ENCODE assay signal across 11 cellular contexts in the genomic region with DNA sequence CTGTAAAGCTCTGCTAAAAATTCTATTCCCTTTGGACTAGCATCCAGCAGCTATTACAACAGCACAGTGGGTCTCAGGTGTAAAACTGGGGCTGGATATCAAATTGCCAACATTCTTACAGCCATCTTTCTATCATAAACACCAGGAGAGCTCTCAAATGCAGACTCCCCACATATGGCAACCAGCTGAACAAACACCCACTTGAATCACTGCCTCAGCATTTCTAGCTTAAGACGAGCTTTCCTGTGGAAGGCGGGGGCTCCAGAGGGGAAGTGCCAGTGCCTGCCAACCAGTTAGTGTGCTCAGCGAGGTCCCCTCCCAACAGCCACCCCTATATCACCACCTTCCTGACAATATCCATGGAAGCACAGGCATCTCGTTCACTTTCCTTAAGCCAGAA.
DNase-seq lines count a peak whose midpoint lies in the region; ATAC-seq and TF ChIP-seq lines count a peak whose summit lies in the region.
"Had no signal": no experiment of that assay in that cellular context is flagged by ENCODE, and none has a peak within 500 bp of the region (broad histone marks: within the 10 kb centered on the region; RNA-seq: fewer than 3 reads in every experiment).

No MANE protein-coding gene starts in this region.

- CTCF ChIA-PET in CD4-positive, alpha-beta T cell (lab: Charles Lee), result no interaction called here

- POLR2A ChIA-PET in CD4-positive, alpha-beta T cell (lab: Charles Lee), result no interaction called here

- peak; percentile 46 for DNase-seq in AG09309 (ENCODE audit: low read depth)
- DNase-seq in NCI-H128 (lab: John Stamatoyannopoulos, UW; ENCODE audit: unreplicated experiment), result peak; percentile 71
- peak; percentile 55 for DNase-seq in amniotic stem cell (lab: John Stamatoyannopoulos, UW)
- no peak for DNase-seq in brain microvascular endothelial cell
- DNase-seq in HuH-7 (ENCODE audit: low spot score), result no peak
- DNase-seq in CD4-positive, alpha-beta T cell, result no peak
- DNase-seq: CD8-positive, alpha-beta memory T cell; right lobe of liver; trophoblast cell had no signal

- H3K36me3 Mint-ChIP-seq in CD4-positive, alpha-beta T cell (ENCODE audit: low read depth), result peaks cover 14% of the 10 kb centered on the region

- H3K27ac Mint-ChIP-seq in CD4-positive, alpha-beta T cell, result no peak overlapping the region

- TF ChIP-seq CTCF in AG09309 (IDR thresholded peaks at IDR 0.05; ENCODE audit: control insufficient read depth, insufficient read depth, low read depth, low read length, missing control alignments) (no peak), brain microvascular endothelial cell (IDR thresholded peaks at IDR 0.05; ENCODE audit: low read depth, low read length, missing control alignments) (no peak)
- TF ChIP-seq CTCF in CD4-positive, alpha-beta T cell (IDR thresholded peaks at IDR 0.05), result no peak

- in situ Hi-C loops in brain microvascular endothelial cell (cut with HindIII; ENCODE audit: low pct_ligation_motif_present, low sequenced_read_pairs), result no loop called here

- peak overlapping the region; percentile 22 for H3K27ac ChIP-seq in layer of hippocampus (ENCODE audit: low read depth, low read length)
- H3K27ac ChIP-seq in brain microvascular endothelial cell, result no peak overlapping the region
- H3K27ac ChIP-seq in CD4-positive, alpha-beta T cell (ENCODE audit: low read depth, low read length), result no peak overlapping the region
- H3K27ac ChIP-seq: right lobe of liver had no signal

- no peaks in the 10 kb centered on the region for H3K4me1 Mint-ChIP-seq in CD4-positive, alpha-beta T cell (ENCODE audit: low read depth)
- H3K4me1 Mint-ChIP-seq: CD8-positive, alpha-beta memory T cell had no signal

- ATAC-seq in HG03432 (IDR thresholded peaks at IDR 0.05; ENCODE audit: unreplicated experiment), result no peak
- ATAC-seq in CD4-positive, alpha-beta T cell (ENCODE audit: poor library complexity), result no peak

- no peaks in the 10 kb centered on the region for H3K9me3 Mint-ChIP-seq in CD4-positive, alpha-beta T cell

- H3K4me3 Mint-ChIP-seq in CD4-positive, alpha-beta T cell, result no peak overlapping the region
- H3K4me3 Mint-ChIP-seq: CD8-positive, alpha-beta memory T cell had no signal

- peaks cover 13% of the 10 kb centered on the region for H3K36me3 ChIP-seq in brain microvascular endothelial cell (replicated peaks)

- no peaks in the 10 kb centered on the region for H3K27me3 Mint-ChIP-seq in CD4-positive, alpha-beta T cell
- H3K27me3 Mint-ChIP-seq: CD8-positive, alpha-beta memory T cell had no signal

- H3K4me3 ChIP-seq in AG09309 (ENCODE audit: control insufficient read depth, low read depth, low read length), result no peak overlapping the region
- no peak overlapping the region for H3K4me3 ChIP-seq in brain microvascular endothelial cell (ENCODE audit: low read depth, low read length)
- H3K4me3 ChIP-seq: right lobe of liver had no signal

- H3K9me3 ChIP-seq in CD4-positive, alpha-beta T cell (ENCODE audit: control insufficient read depth, low read length), result no peaks in the 10 kb centered on the region
- H3K9me3 ChIP-seq: right lobe of liver had no signal

- intact Hi-C loops in CD4-positive, alpha-beta T cell (cut with DNase I, micrococcal nuclease), result no loop called here

- H3K27me3 ChIP-seq in layer of hippocampus (ENCODE audit: control insufficient read depth, insufficient read depth, low read length) (no peaks in the 10 kb centered on the region), brain microvascular endothelial cell (replicated peaks) (no peaks in the 10 kb centered on the region)
- H3K27me3 ChIP-seq in CD4-positive, alpha-beta T cell (ENCODE audit: control insufficient read depth, insufficient read depth, low read length), result no peaks in the 10 kb centered on the region
- H3K27me3 ChIP-seq: right lobe of liver had no signal

Comparison
In these comparisons a context has a peak if more than half of its experiments do, and no peak if none do; other contexts are left out.
1. DNase-seq: peak in AG09309 (single experiment), NCI-H128 (single experiment) and amniotic stem cell (single experiment); none in brain microvascular endothelial cell (single experiment), HuH-7 (single experiment) and CD4-positive, alpha-beta T cell (0 of 10).